Comparison of ENCODE assay signal across 39 cellular contexts in genomic region chr20:19895761-19896160, GRCh38.
"Had no signal": no experiment of that assay in that cellular context is flagged by ENCODE, and none has a peak within 500 bp of the region (broad histone marks: within the 10 kb centered on the region; RNA-seq: fewer than 3 reads in every experiment).

No MANE protein-coding gene starts in this region.

- H3K9me3 ChIP-seq: adrenal gland, body of pancreas had no signal

- ATAC-seq: activated naive CD4-positive, alpha-beta T cell treated with anti-CD3 and anti-CD28 coated beads, Interleukin-2, amount 50 U/mL, for 72 hours; activated naive CD8-positive, alpha-beta T cell treated with anti-CD3 and anti-CD28 coated beads, Interleukin-2, amount 50 U/mL, for 24 hours; activated T-cell treated with anti-CD3 and anti-CD28 coated beads, Interleukin-2, amount 50 U/mL, for 4 hours; activated T-cell treated with anti-CD3 and anti-CD28 coated beads, Interleukin-2, amount 50 U/mL, for 72 hours; activated T-helper 17 cell treated with anti-CD3 and anti-CD28 coated beads, Interleukin-2, amount 50 U/mL, for 72 hours; body of pancreas had no signal

- H3K27me3 ChIP-seq: adrenal gland, ascending aorta, body of pancreas, brain microvascular endothelial cell, breast epithelium, cardiac muscle cell had no signal

- H3K4me1 Mint-ChIP-seq: activated naive CD4-positive, alpha-beta T cell treated with anti-CD3 and anti-CD28 coated beads, Interleukin-2, amount 10 ng/mL, durations not matched to agents 7 days and 5 days; activated naive CD4-positive, alpha-beta T cell treated with anti-CD3 and anti-CD28 coated beads, Interleukin-2, amount 50 U/mL, for 24 hours; activated naive CD8-positive, alpha-beta T cell treated with anti-CD3 and anti-CD28 coated beads for 36 hours; activated naive CD8-positive, alpha-beta T cell treated with anti-CD3 and anti-CD28 coated beads, Interleukin-2, amount 10 ng/mL, durations not matched to agents 7 days and 5 days; activated naive CD8-positive, alpha-beta T cell treated with anti-CD3 and anti-CD28 coated beads, Interleukin-2, amount 50 U/mL, for 24 hours; activated T-helper 17 cell treated with anti-CD3 and anti-CD28 coated beads, Interleukin-2, amount 50 U/mL, for 72 hours; central memory CD8-positive, alpha-beta T cell had no signal

- H3K27ac ChIP-seq: adrenal gland, ascending aorta, body of pancreas, brain microvascular endothelial cell, breast epithelium, cardiac muscle cell had no signal

- H3K4me3 ChIP-seq: adrenal gland, ascending aorta, body of pancreas, breast epithelium, cardiac muscle cell had no signal

- H3K36me3 ChIP-seq: adrenal gland, breast epithelium, cardiac muscle cell had no signal

- H3K27ac Mint-ChIP-seq: activated naive CD4-positive, alpha-beta T cell treated with anti-CD3 and anti-CD28 coated beads for 36 hours; activated naive CD4-positive, alpha-beta T cell treated with anti-CD3 and anti-CD28 coated beads, Interleukin-2, amount 10 ng/mL, durations not matched to agents 7 days and 5 days; activated naive CD4-positive, alpha-beta T cell treated with anti-CD3 and anti-CD28 coated beads, Interleukin-2, amount 50 U/mL, for 24 hours; activated naive CD4-positive, alpha-beta T cell treated with anti-CD3 and anti-CD28 coated beads, Interleukin-2, amount 50 U/mL, for 72 hours; activated naive CD8-positive, alpha-beta T cell; activated naive CD8-positive, alpha-beta T cell treated with anti-CD3 and anti-CD28 coated beads for 36 hours; activated naive CD8-positive, alpha-beta T cell treated with anti-CD3 and anti-CD28 coated beads, Interleukin-2, amount 10 ng/mL, durations not matched to agents 7 days and 5 days; activated naive CD8-positive, alpha-beta T cell treated with anti-CD3 and anti-CD28 coated beads, Interleukin-2, amount 50 U/mL, for 24 hours; activated T-cell treated with anti-CD3 and anti-CD28 coated beads, Interleukin-2, amount 50 U/mL, for 24 hours; activated T-cell treated with anti-CD3 and anti-CD28 coated beads, Interleukin-2, amount 50 U/mL, for 72 hours; activated T-helper 1 cell treated with anti-CD3 and anti-CD28 coated beads, Interleukin-12 subunit alpha, Interleukin-12 subunit beta, Interleukin-2, Interleukin-4 antibody, amounts not matched to agents 30 ng/mL and 10 ng/mL and 1 ng/mL, durations not matched to agents 14 hours and 24 hours and 36 hours; activated T-helper 17 cell treated with anti-CD3 and anti-CD28 coated beads, Interleukin-2, amount 50 U/mL, for 72 hours; activated T-helper 2 cell treated with anti-CD3 and anti-CD28 coated beads, Interferon-gamma antibody, Interleukin-2, Interleukin-4, amounts not matched to agents 10 μg/mL and 5 μg/mL and 100 μg/mL, durations not matched to agents 14 hours and 24 hours and 36 hours; brain had no signal

- FAIRE-seq: astrocyte, bronchial epithelial cell had no signal

- H3K9me3 Mint-ChIP-seq: activated T-cell treated with anti-CD3 and anti-CD28 coated beads, Interleukin-2, amount 50 U/mL, for 24 hours had no signal

- H3K4me1 ChIP-seq: ascending aorta, breast epithelium had no signal

- DNase-seq: activated effector memory CD4-positive, alpha-beta T cell treated with anti-CD3 and anti-CD28 coated beads, Interleukin-2, amount 50 U/mL, for 16 hours; activated effector memory CD4-positive, alpha-beta T cell treated with Interleukin-2 at 50 U/mL for 16 hours; activated gamma-delta T cell; activated gamma-delta T cell treated with Interleukin-2 at 50 U/mL for 16 hours; activated naive CD4-positive, alpha-beta T cell; activated naive CD4-positive, alpha-beta T cell treated with anti-CD3 and anti-CD28 coated beads for 36 hours; activated naive CD4-positive, alpha-beta T cell treated with anti-CD3 and anti-CD28 coated beads, Interleukin-2, amount 10 ng/mL, durations not matched to agents 7 days and 5 days; activated naive CD4-positive, alpha-beta T cell treated with anti-CD3 and anti-CD28 coated beads, Interleukin-2, amount 50 U/mL, for 16 hours; activated naive CD4-positive, alpha-beta T cell treated with Interleukin-2 at 50 U/mL for 16 hours; activated naive CD8-positive, alpha-beta T cell treated with anti-CD3 and anti-CD28 coated beads for 36 hours; activated naive CD8-positive, alpha-beta T cell treated with anti-CD3 and anti-CD28 coated beads, Interleukin-2, amount 10 ng/mL, durations not matched to agents 7 days and 5 days; activated naive CD8-positive, alpha-beta T cell treated with anti-CD3 and anti-CD28 coated beads, Interleukin-2, amount 50 U/mL, for 24 hours; activated T-cell treated with anti-CD3 and anti-CD28 coated beads, Interleukin-2, amount 50 U/mL, for 24 hours; activated T-cell treated with anti-CD3 and anti-CD28 coated beads, Interleukin-2, amount 50 U/mL, for 4 hours; activated T-cell treated with anti-CD3 and anti-CD28 coated beads, Interleukin-2, amount 50 U/mL, for 48 hours; activated T-cell treated with anti-CD3 and anti-CD28 coated beads, Interleukin-2, amount 50 U/mL, for 72 hours; amniotic stem cell; amygdala; anterior cingulate cortex; aorta; body of pancreas; brain microvascular endothelial cell; caudate nucleus; central memory CD4-positive, alpha-beta T cell; cerebellar nuclear complex had no signal

- H3K4me3 Mint-ChIP-seq: activated naive CD4-positive, alpha-beta T cell treated with anti-CD3 and anti-CD28 coated beads for 36 hours; activated naive CD4-positive, alpha-beta T cell treated with anti-CD3 and anti-CD28 coated beads, Interleukin-2, amount 10 ng/mL, durations not matched to agents 7 days and 5 days; activated naive CD4-positive, alpha-beta T cell treated with anti-CD3 and anti-CD28 coated beads, Interleukin-2, amount 50 U/mL, for 24 hours; activated naive CD8-positive, alpha-beta T cell; activated naive CD8-positive, alpha-beta T cell treated with anti-CD3 and anti-CD28 coated beads for 36 hours; activated naive CD8-positive, alpha-beta T cell treated with anti-CD3 and anti-CD28 coated beads, Interleukin-2, amount 10 ng/mL, durations not matched to agents 7 days and 5 days; activated naive CD8-positive, alpha-beta T cell treated with anti-CD3 and anti-CD28 coated beads, Interleukin-2, amount 50 U/mL, for 24 hours; activated T-cell treated with anti-CD3 and anti-CD28 coated beads, Interleukin-2, amount 50 U/mL, for 24 hours; activated T-cell treated with anti-CD3 and anti-CD28 coated beads, Interleukin-2, amount 50 U/mL, for 4 hours; activated T-cell treated with anti-CD3 and anti-CD28 coated beads, Interleukin-2, amount 50 U/mL, for 72 hours; activated T-helper 1 cell treated with anti-CD3 and anti-CD28 coated beads, Interleukin-12 subunit alpha, Interleukin-12 subunit beta, Interleukin-2, Interleukin-4 antibody, amounts not matched to agents 30 ng/mL and 10 ng/mL and 1 ng/mL, durations not matched to agents 14 hours and 24 hours and 36 hours; activated T-helper 17 cell treated with anti-CD3 and anti-CD28 coated beads, Interleukin-2, amount 50 U/mL, for 72 hours; brain; central memory CD8-positive, alpha-beta T cell had no signal

- H3K27me3 Mint-ChIP-seq: activated naive CD4-positive, alpha-beta T cell treated with anti-CD3 and anti-CD28 coated beads, Interleukin-2, amount 10 ng/mL, durations not matched to agents 7 days and 5 days; activated naive CD8-positive, alpha-beta T cell treated with anti-CD3 and anti-CD28 coated beads, Interleukin-2, amount 10 ng/mL, durations not matched to agents 7 days and 5 days; brain had no signal

- H3K36me3 Mint-ChIP-seq: activated naive CD4-positive, alpha-beta T cell treated with anti-CD3 and anti-CD28 coated beads, Interleukin-2, amount 10 ng/mL, durations not matched to agents 7 days and 5 days; activated naive CD4-positive, alpha-beta T cell treated with anti-CD3 and anti-CD28 coated beads, Interleukin-2, amount 50 U/mL, for 24 hours; activated naive CD8-positive, alpha-beta T cell; activated naive CD8-positive, alpha-beta T cell treated with anti-CD3 and anti-CD28 coated beads for 36 hours; activated naive CD8-positive, alpha-beta T cell treated with anti-CD3 and anti-CD28 coated beads, Interleukin-2, amount 10 ng/mL, durations not matched to agents 7 days and 5 days had no signal
